ENCODE assay signal across 8 cellular contexts in genomic region chr9:96418074-96418919, GRCh38. TPM values are rescaled to one million over a fixed set of nuclear protein-coding genes. Genes with fewer than 3 reads are reported as not detected.
A peak's percentile ranks its signal among the peaks of the same experiment; 100 is the strongest.
DNase-seq lines count a peak whose midpoint lies in the region; ATAC-seq and TF ChIP-seq lines count a peak whose summit lies in the region.

TSS of gene ZNF367 (minus strand) at chr9:96418370. CDS start at chr9:96418032, 338 bp downstream.

- peaks cover 4 to 31% (median 27%) of the 10 kb centered on the region in 4 donors for H3K4me1 ChIP-seq in liver (ENCODE audit: control insufficient read depth in 4 of 4, insufficient read depth in 4 of 4, low read length in 3 of 4)

- H3K36me3 ChIP-seq in liver (ENCODE audit: control insufficient read depth in 4 of 4, insufficient read depth in 3 of 4, low read depth in 1 of 4, low read length in 3 of 4): no peaks in the 10 kb centered on the region

- H3K4me3 ChIP-seq in liver (ENCODE audit: low read depth in 1 of 3, low read length in 3 of 3): peak within 1 kb of the TSS; percentile 85 to 98 (median 98)

- no peaks in the 10 kb centered on the region for H3K27me3 ChIP-seq in liver (ENCODE audit: control insufficient read depth in 4 of 4, insufficient read depth in 4 of 4, low read length in 3 of 4)

- peak within 1 kb of the TSS; percentile 66 to 88 for H3K9ac ChIP-seq in liver (ENCODE audit: low read depth in 1 of 2, low read length in 2 of 2)

- no peak for TF ChIP-seq CTCF in liver (IDR thresholded peaks at IDR 0.05; ENCODE audit: low read depth, low read length, missing input control)

- ATAC-seq in GM19397 (IDR thresholded peaks at IDR 0.05; ENCODE audit: unreplicated experiment) (peak; percentile 67), HG03565 (IDR thresholded peaks at IDR 0.05; ENCODE audit: unreplicated experiment) (peak; percentile 41)

- peak in 1 of 2 donors; percentile 2 for TF ChIP-seq RAD21 in liver (IDR thresholded peaks at IDR 0.05)

- WGBS in liver: under 1% methylated on average over 100 of the region's 100 CpGs

- peak; percentile 96 for DNase-seq in CD1c-positive myeloid dendritic cell (ENCODE audit: extremely low spot score)
- peak; percentile 94 for DNase-seq in NCI-H748 treated with DMSO at 0.1 percent for 48 hours (lab: John Stamatoyannopoulos, UW)
- DNase-seq in activated CD4-positive, alpha-beta T cell treated with anti-CD3 and anti-CD28 coated beads, Interleukin-2, amount 50 U/mL, for 24 hours (ENCODE audit: low read depth in 1 of 2, low spot score in 1 of 2): peak; percentile 76 to 88
- peak; percentile 96 for DNase-seq in dedifferentiated amniotic fluid mesenchymal stem cell (ENCODE audit: extremely low spot score)
- DNase-seq in stimulated activated CD4-positive, alpha-beta T cell treated with anti-CD3 and anti-CD28 coated beads, Interleukin-4, amount 100 ng/mL, for 1 hour: peak; percentile 89

- peak within 1 kb of the TSS; percentile 97 to 99 for H3K27ac ChIP-seq in liver (ENCODE audit: low read depth in 1 of 2, low read length in 2 of 2)

- no peaks in the 10 kb centered on the region for H3K9me3 ChIP-seq in liver (ENCODE audit: control insufficient read depth in 4 of 4, low read length in 3 of 4)

TF ChIP-seq in liver, 16 proteins besides CTCF, POLR2A, EP300 and RAD21:
- TF ChIP-seq ATF3 (IDR thresholded peaks at IDR 0.05) (no peak), SP1 (IDR thresholded peaks at IDR 0.05) (peak; percentile 68), TAF1 (conservative IDR thresholded peaks at IDR 0.05) (no peak), RXRA (IDR thresholded peaks at IDR 0.05) (no peak), EGR1 (IDR thresholded peaks at IDR 0.05; ENCODE audit: low read depth in 2 of 2) (no peak), NR2F2 (IDR thresholded peaks at IDR 0.05) (no peak), GABPA (IDR thresholded peaks at IDR 0.05 in 1 of 2, conservative IDR thresholded peaks at IDR 0.05 in 1 of 2) (no peak), JUND (IDR thresholded peaks at IDR 0.05) (no peak), MAX (IDR thresholded peaks at IDR 0.05) (peak; percentile 29), FOXA1 (IDR thresholded peaks at IDR 0.05) (no peak), FOXA2 (IDR thresholded peaks at IDR 0.05) (no peak), YY1 (IDR thresholded peaks at IDR 0.05) (no peak), REST (IDR thresholded peaks at IDR 0.05) (no peak), HNF4G (IDR thresholded peaks at IDR 0.05) (no peak), ZBTB33 (IDR thresholded peaks at IDR 0.05) (no peak)

RNA-seq across cellular contexts. Expression of gene ZNF367, which starts in this region (rescaled TPM):
- 10 to 100 TPM in 1 of 2 donors, 1 to 10 TPM in 1; 1.8 to 18.1 TPM for total RNA-seq in liver
- 1 to 10 TPM in 1 of 2 donors, under 1 TPM in 1; 0.36 to 2.1 TPM for polyA plus RNA-seq in liver

Comparison
In these comparisons a context has a peak if more than half of its experiments do, and no peak if none do; other contexts are left out.
1. Peak in every context shown above with its lines: DNase-seq, ATAC-seq, H3K4me3 ChIP-seq and H3K27ac ChIP-seq.